Comparison of ENCODE assay signal across 8 cellular contexts in the genomic region with DNA sequence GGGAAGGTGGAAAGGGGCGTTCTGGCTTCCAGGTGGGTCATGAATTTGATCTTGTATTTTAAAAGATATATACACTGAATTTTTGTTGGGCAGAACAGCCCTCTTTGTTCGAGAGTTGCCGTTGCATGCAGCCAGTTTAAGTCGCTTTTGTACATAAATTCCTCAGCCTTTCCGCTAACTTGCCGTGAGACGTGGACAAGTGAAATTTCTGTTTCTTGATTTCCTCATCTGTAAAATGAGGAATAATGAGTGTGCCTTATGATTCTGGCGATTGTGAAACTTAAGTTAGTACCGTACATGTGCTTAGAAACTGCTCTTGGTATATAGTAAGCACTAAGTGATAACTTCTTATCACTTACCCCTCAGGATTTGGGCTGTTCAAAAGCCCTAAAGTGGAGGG. TPM values are rescaled to one million over a fixed set of nuclear protein-coding genes. Genes with fewer than 3 reads are reported as not detected.
DNase-seq lines count a peak whose midpoint lies in the region; ATAC-seq and TF ChIP-seq lines count a peak whose summit lies in the region.

No MANE protein-coding gene starts in this region.

- H3K36me3 Mint-ChIP-seq in MCF 10A (ENCODE audit: insufficient read depth, unreplicated experiment) (peaks cover 17% of the 10 kb centered on the region), memory B cell (peaks cover 16% of the 10 kb centered on the region)

- no peaks in the 10 kb centered on the region for H3K27me3 Mint-ChIP-seq in MCF 10A (ENCODE audit: insufficient read depth, unreplicated experiment)
- H3K27me3 Mint-ChIP-seq in memory B cell, result no peaks in the 10 kb centered on the region

- TF ChIP-seq CTCF in MCF 10A (IDR thresholded peaks at IDR 0.05; ENCODE audit: unreplicated experiment), result no peak

- H3K4me3 Mint-ChIP-seq in MCF 10A (ENCODE audit: unreplicated experiment) (peak overlapping the region; percentile 91), memory B cell (peak overlapping the region; percentile 85)

- ATAC-seq in memory B cell (ENCODE audit: low read depth) (no peak), GM19463 (IDR thresholded peaks at IDR 0.05; ENCODE audit: unreplicated experiment) (no peak), HG03521 (IDR thresholded peaks at IDR 0.05; ENCODE audit: unreplicated experiment) (no peak)

- intact Hi-C loops in MCF 10A (cut with micrococcal nuclease), result loop anchor here (5.0 kb wide), 1 partner anchor 352 kb away; the partner anchor contains the start of gene TCTN3

- no peaks in the 10 kb centered on the region for H3K9me3 Mint-ChIP-seq in MCF 10A (ENCODE audit: unreplicated experiment)
- no peaks in the 10 kb centered on the region for H3K9me3 Mint-ChIP-seq in memory B cell

- H3K4me1 Mint-ChIP-seq in MCF 10A (ENCODE audit: insufficient read depth, unreplicated experiment) (peaks cover 30% of the 10 kb centered on the region), memory B cell (peaks cover 49% of the 10 kb centered on the region)

- BruUV-seq in MCF 10A (replicated peaks; lab: Mats Ljungman, UMichigan), result TSS peak; percentile 40

- DNase-seq in ELR (ENCODE audit: low read depth), result peak; percentile 53
- peak; percentile 21 for DNase-seq in NCI-H69 (lab: John Stamatoyannopoulos, UW)
- peak; percentile 52 for DNase-seq in MCF 10A (ENCODE audit: unreplicated experiment)
- DNase-seq in memory B cell (ENCODE audit: low spot score in 2 of 2), result no peak
- no peak for DNase-seq in NCI-H187 treated with DMSO at 0.1 percent for 48 hours (lab: John Stamatoyannopoulos, UW)
- DNase-seq in glomerular visceral epithelial cell (ENCODE audit: extremely low spot score), result no peak

- H3K27ac Mint-ChIP-seq in MCF 10A (ENCODE audit: low read depth, unreplicated experiment) (peak overlapping the region; percentile 94), memory B cell (peak overlapping the region; percentile 89)

- CTCF ChIA-PET in MCF 10A (lab: Yijun Ruan, JAX), result interaction anchor here (0.7 kb wide), 2 partner anchors 28 kb away, joined by 3 to 4 read pairs; no protein-coding TSS in a partner anchor

- POLR2A ChIA-PET in MCF 10A (lab: Yijun Ruan, JAX), result interaction anchor here (0.6 to 3.4 kb wide), 10 partner anchors 8 to 351 kb away, joined by 3 to 27 read pairs (median 4); partner anchors contain the start of genes BLNK, TCTN3 and ZNF518A

RNA-seq across cellular contexts. Expression of gene CCNJ, which starts 1.3 kb away (rescaled TPM):
- total RNA-seq in MCF 10A (2022), result 9.3 and 10.8 TPM in 2 replicates

Comparison
In these comparisons a context has a peak if more than half of its experiments do, and no peak if none do; other contexts are left out.
1. DNase-seq: peak in ELR (single experiment), NCI-H69 (single experiment) and MCF 10A (single experiment); none in memory B cell (0 of 2), NCI-H187 treated with DMSO at 0.1 percent for 48 hours (single experiment) and glomerular visceral epithelial cell (single experiment).